Comparison of ENCODE assay signal across 17 cellular contexts in genomic region chr5:9956725-9957124, GRCh38.
DNase-seq lines count a peak whose midpoint lies in the region; ATAC-seq and TF ChIP-seq lines count a peak whose summit lies in the region.
"Had no signal": no experiment of that assay in that cellular context is flagged by ENCODE, and none has a peak within 500 bp of the region (broad histone marks: within the 10 kb centered on the region; RNA-seq: fewer than 3 reads in every experiment).

No MANE protein-coding gene starts in this region.

- intact Hi-C loops in left lung (cut with DNase I) = no loop called here

- POLR2A ChIA-PET in RWPE1 (lab: Yijun Ruan, JAX; ENCODE audit: low non-redundant PET) = no interaction called here

- H3K36me3 ChIP-seq in BLaER1 = no peaks in the 10 kb centered on the region
- H3K36me3 ChIP-seq in left lung = no peaks in the 10 kb centered on the region
- H3K36me3 ChIP-seq in upper lobe of left lung = no peaks in the 10 kb centered on the region

- ATAC-seq in left lung = peak; percentile 83
- no peak for ATAC-seq in upper lobe of left lung (ENCODE audit: low FRiP score in 2 of 2)
- ATAC-seq in GM21576 (IDR thresholded peaks at IDR 0.05; ENCODE audit: unreplicated experiment) = no peak
- ATAC-seq: HCT116 had no signal

- H3K4me2 ChIP-seq in BLaER1 = peak overlapping the region; percentile 52

- H3K9ac ChIP-seq in BLaER1 = no peak overlapping the region

- H3K27me3 ChIP-seq in BLaER1 (no peaks in the 10 kb centered on the region), left lung (no peaks in the 10 kb centered on the region), upper lobe of left lung (no peaks in the 10 kb centered on the region)

- TF ChIP-seq POLR2A in upper lobe of left lung (IDR thresholded peaks at IDR 0.05) = no peak

- peak in 1 of 4 donors; percentile 77 for TF ChIP-seq EP300 in upper lobe of left lung (IDR thresholded peaks at IDR 0.05)

- H3K4me3 ChIP-seq in BLaER1 (no peak overlapping the region), left lung (no peak overlapping the region), upper lobe of left lung (no peak overlapping the region)

- H4K20me1 ChIP-seq in BLaER1 = no peaks in the 10 kb centered on the region

- peaks cover 46% of the 10 kb centered on the region for H3K4me1 ChIP-seq in BLaER1
- peaks cover 0 to 9% of the 10 kb centered on the region in 2 donors for H3K4me1 ChIP-seq in left lung
- peaks cover 0 to 4% (median 0%) of the 10 kb centered on the region in 4 donors for H3K4me1 ChIP-seq in upper lobe of left lung
- H3K4me1 ChIP-seq: Caco-2 had no signal

- H3K27ac ChIP-seq in BLaER1 (no peak overlapping the region), RWPE1 (no peak overlapping the region), left lung (peak overlapping the region; percentile 23 to 48), upper lobe of left lung (peak overlapping the region in 3 of 4 donors; percentile 37 to 56 (median 43))
- H3K27ac ChIP-seq: C4-2B, HL-60 had no signal

- CTCF ChIA-PET in RWPE1 (lab: Yijun Ruan, JAX) = no interaction called here

- DNase-seq in RWPE1 (ENCODE audit: low spot score) (peak; percentile 14), left lung (no peak), upper lobe of left lung (no peak), middle frontal gyrus (ENCODE audit: extremely low spot score, low spot score) (no peak), NCI-H1436 (lab: John Stamatoyannopoulos, UW) (no peak)
- DNase-seq: Caco-2; CD4-positive, alpha-beta T cell; GF-D8; GOT3; H7; HFFc6; IMR-90 had no signal

- TF ChIP-seq CTCF in RWPE1 (conservative IDR thresholded peaks at IDR 0.05; ENCODE audit: low read depth) (no peak), left lung (IDR thresholded peaks at IDR 0.05) (no peak), upper lobe of left lung (IDR thresholded peaks at IDR 0.05) (no peak)

- H3K9me3 ChIP-seq in BLaER1 (peaks cover 14% of the 10 kb centered on the region), left lung (no peaks in the 10 kb centered on the region), upper lobe of left lung (no peaks in the 10 kb centered on the region)
- H3K9me3 ChIP-seq: Caco-2 had no signal

Comparison
In these comparisons a context has a peak if more than half of its experiments do, and no peak if none do; other contexts are left out.
1. H3K27ac ChIP-seq: peak in left lung (2 of 2) and upper lobe of left lung (3 of 4); none in BLaER1 (single experiment) and RWPE1 (single experiment).